24 cellular contexts compared by ENCODE assay signal in genomic region chr20:44414346-44414714, GRCh38. TPM values are rescaled to one million over a fixed set of nuclear protein-coding genes. Genes with fewer than 3 reads are reported as not detected.
"Had no signal": no experiment of that assay in that cellular context is flagged by ENCODE, and none has a peak within 500 bp of the region (broad histone marks: within the 10 kb centered on the region; RNA-seq: fewer than 3 reads in every experiment).

No MANE protein-coding gene starts in this region.

- DNase-seq: KBM-7, MV-4-11, NCI-H1048, NCI-H1105, NCI-H1417, NCI-H1436 treated with DMSO at 0.1 percent for 48 hours, NCI-H1694, NCI-H187 treated with DMSO at 0.1 percent for 48 hours, NCI-H2029 treated with DMSO at 0.1 percent for 48 hours, NCI-H2107, NCI-H2227 treated with DMSO at 0.1 percent for 48 hours, NCI-H524, NCI-H526 treated with DMSO at 0.1 percent for 48 hours, NCI-H748 treated with DMSO at 0.1 percent for 48 hours, PC-3, SHP77 treated with DMSO at 0.1 percent for 48 hours, SJCRH30 had no signal

- H3K4me1 ChIP-seq: SJCRH30 had no signal

- H3K9me3 ChIP-seq: SJCRH30 had no signal

- H3K4me3 ChIP-seq: SJCRH30 had no signal

- ATAC-seq: Panc1, PC-3, Right ventricle myocardium inferior, SK-N-SH treated with all-trans-retinoic acid at 6 μM for 48 hours had no signal

- H3K36me3 ChIP-seq: SJCRH30 had no signal

- H3K27ac ChIP-seq: SJCRH30 had no signal

RNA-seq across cellular contexts. Expression of gene HNF4A, which starts 58.8 kb away (rescaled TPM):
- total RNA-seq: LHCN-M2, MCF 10A, OCI-LY7, PC-3, Right ventricle myocardium inferior, RPMI7951, SJCRH30 had no signal
